9 cellular contexts compared by ENCODE assay signal in the genomic region with DNA sequence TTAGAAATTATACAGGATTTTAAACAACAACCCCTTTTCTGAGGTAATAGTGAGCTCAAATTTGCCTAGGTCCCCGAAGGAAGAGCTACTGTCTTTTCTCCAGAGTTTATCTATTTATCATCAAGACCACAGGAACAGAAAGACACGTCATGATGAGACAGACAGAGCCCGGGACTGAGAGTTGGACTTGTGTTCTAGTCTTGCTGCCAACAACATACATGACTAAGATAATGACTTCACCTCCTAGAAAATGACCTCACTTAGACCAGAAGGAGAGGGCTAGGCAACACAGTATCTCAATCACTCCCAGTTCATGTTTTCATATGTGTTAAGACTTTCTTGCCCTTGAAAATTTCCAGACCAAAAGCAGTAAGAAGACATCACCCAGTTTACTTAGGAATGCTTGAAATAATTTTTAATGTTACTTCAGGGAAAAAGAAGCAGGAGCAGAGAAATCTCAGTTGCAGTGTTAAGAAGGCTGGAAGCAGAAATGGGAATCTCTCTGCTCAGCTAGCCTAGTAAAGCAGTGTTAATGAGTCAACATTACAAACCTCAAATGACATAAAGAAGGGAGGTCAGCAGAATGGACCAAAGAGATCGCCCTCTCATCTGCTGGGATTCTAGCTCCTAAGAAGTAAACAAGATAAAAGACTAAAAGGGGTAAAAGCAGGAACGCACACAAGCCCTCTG. TPM values are rescaled to one million over a fixed set of nuclear protein-coding genes. Genes with fewer than 3 reads are reported as not detected.
DNase-seq lines count a peak whose midpoint lies in the region; ATAC-seq and TF ChIP-seq lines count a peak whose summit lies in the region.
"Had no signal": no experiment of that assay in that cellular context is flagged by ENCODE, and none has a peak within 500 bp of the region (broad histone marks: within the 10 kb centered on the region; RNA-seq: fewer than 3 reads in every experiment).

No MANE protein-coding gene starts in this region.

- H3K27ac ChIP-seq in RWPE1 (no peak overlapping the region), substantia nigra (ENCODE audit: low read depth, low read length, poor library complexity, severe bottlenecking) (no peak overlapping the region)

- H3K36me3 ChIP-seq in skeletal muscle satellite cell (ENCODE audit: insufficient read depth, low read length): no peaks in the 10 kb centered on the region

- peak overlapping the region; percentile 76 for H3K4me2 ChIP-seq in skeletal muscle satellite cell (ENCODE audit: low read length)

- peak; percentile 88 for DNase-seq in RWPE1 (ENCODE audit: low spot score)
- DNase-seq in foreskin fibroblast: peak; percentile 97 to 98
- DNase-seq in OCI-M2 (lab: John Stamatoyannopoulos, UW; ENCODE audit: unreplicated experiment): no peak
- no peak for DNase-seq in activated naive CD4-positive, alpha-beta T cell treated with Interleukin-2 at 50 U/mL for 16 hours
- no peak for DNase-seq in effector CD8-positive, alpha-beta T cell (lab: John Stamatoyannopoulos, UW)
- no peak for DNase-seq in substantia nigra (lab: John Stamatoyannopoulos, UW)
- DNase-seq: occipital lobe had no signal

- TF ChIP-seq CTCF in RWPE1 (conservative IDR thresholded peaks at IDR 0.05; ENCODE audit: low read depth) (no peak), foreskin fibroblast (IDR thresholded peaks at IDR 0.05; ENCODE audit: low read depth, low read length) (no peak)

- peaks cover 91% of the 10 kb centered on the region for H3K4me1 ChIP-seq in skeletal muscle satellite cell (ENCODE audit: control insufficient read depth, insufficient read depth, low read length)

- CTCF ChIA-PET in RWPE1 (lab: Yijun Ruan, JAX): no interaction called here

- peak overlapping the region; percentile 70 for H3K9ac ChIP-seq in skeletal muscle satellite cell (ENCODE audit: low read depth, low read length)

- H3K27me3 ChIP-seq in skeletal muscle satellite cell (ENCODE audit: control insufficient read depth, insufficient read depth, low read length): no peaks in the 10 kb centered on the region

- H3K9me3 ChIP-seq in skeletal muscle satellite cell (replicated peaks; ENCODE audit: low read length): no peaks in the 10 kb centered on the region

- ATAC-seq in GM21717 (IDR thresholded peaks at IDR 0.05; ENCODE audit: unreplicated experiment): peak; percentile 70

- H3K4me3 ChIP-seq in foreskin fibroblast (ENCODE audit: low read depth in 1 of 2, low read length in 2 of 2) (no peak overlapping the region), skeletal muscle satellite cell (ENCODE audit: low read length) (peak overlapping the region; percentile 38)

- POLR2A ChIA-PET in RWPE1 (lab: Yijun Ruan, JAX; ENCODE audit: low non-redundant PET): no interaction called here

RNA-seq across cellular contexts. Expression of gene PDGFC, which starts 24.9 kb away (rescaled TPM):
- total RNA-seq in skeletal muscle satellite cell (2012; rRNA removed): 54.8 and 55.0 TPM in 2 replicates

Comparison
In these comparisons a context has a peak if more than half of its experiments do, and no peak if none do; other contexts are left out.
1. DNase-seq: peak in RWPE1 (single experiment) and foreskin fibroblast (2 of 2); none in OCI-M2 (single experiment), activated naive CD4-positive, alpha-beta T cell treated with Interleukin-2 at 50 U/mL for 16 hours (single experiment), effector CD8-positive, alpha-beta T cell (single experiment) and substantia nigra (0 of 49).